ENCODE assay signal across 13 cellular contexts in the genomic region with DNA sequence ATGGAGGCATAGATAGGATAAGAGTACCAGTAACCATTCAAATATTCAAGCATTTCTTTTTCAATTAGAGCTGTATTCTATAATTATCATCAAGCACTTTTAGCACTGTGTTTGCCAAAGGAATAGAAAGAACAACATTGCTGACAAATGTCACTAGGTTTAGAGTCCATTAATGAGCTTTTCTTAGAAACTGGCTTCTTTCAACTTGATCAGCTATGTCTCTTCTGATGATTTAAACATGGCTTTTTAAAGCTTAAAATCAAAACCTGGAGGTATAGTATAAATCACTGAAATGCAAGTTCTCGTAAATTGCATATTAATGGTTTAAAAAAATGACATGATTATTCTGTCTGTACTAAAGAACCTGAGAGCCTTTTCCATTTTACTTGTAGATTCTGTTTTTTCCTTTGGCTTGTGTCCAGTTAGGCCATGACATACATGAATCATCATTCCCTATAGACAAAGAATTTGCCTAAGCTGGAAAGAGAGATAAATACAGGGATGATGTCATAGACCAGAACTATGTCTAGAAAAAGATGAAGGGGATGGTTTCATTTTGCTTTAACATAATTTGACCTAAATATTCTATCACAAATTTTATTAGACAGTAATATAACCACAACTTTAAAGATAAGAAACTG.
DNase-seq lines count a peak whose midpoint lies in the region; ATAC-seq and TF ChIP-seq lines count a peak whose summit lies in the region.
"Had no signal": no experiment of that assay in that cellular context is flagged by ENCODE, and none has a peak within 500 bp of the region (broad histone marks: within the 10 kb centered on the region; RNA-seq: fewer than 3 reads in every experiment).

No MANE protein-coding gene starts in this region.

- no peak for TF ChIP-seq RAD21 in SK-N-SH (IDR thresholded peaks at IDR 0.05; ENCODE audit: low read length)

- H3K9me2 ChIP-seq in SK-N-SH = no peaks in the 10 kb centered on the region

- TF ChIP-seq CTCF in SK-N-SH (IDR thresholded peaks at IDR 0.05) = no peak
- TF ChIP-seq CTCF in spleen (IDR thresholded peaks at IDR 0.05 in 8 of 11, conservative IDR thresholded peaks at IDR 0.05 in 3 of 11) = no peak
- TF ChIP-seq CTCF in stomach (IDR thresholded peaks at IDR 0.05) = no peak

- peaks cover 28% of the 10 kb centered on the region for H3F3A ChIP-seq in SK-N-SH (replicated peaks; ENCODE audit: insufficient read depth)

- H3K9ac ChIP-seq in SK-N-SH = peak overlapping the region; percentile 26; the same call in 1 of the 2 replicates

- H3K4me1 ChIP-seq in ACC112 (ENCODE audit: control insufficient read depth, insufficient read depth, low read length, unreplicated experiment) (peaks cover 40% of the 10 kb centered on the region), SK-N-SH (ENCODE audit: control insufficient read depth in 1 of 2, insufficient read depth in 2 of 2, low read depth in 1 of 2, low read length in 1 of 2) (peaks cover 0 to 28% of the 10 kb centered on the region in 2 experiments; a peak in 2 of 4 replicates), spleen (no peaks in the 10 kb centered on the region), stomach (peaks cover 0 to 4% (median 0%) of the 10 kb centered on the region in 4 donors)
- H3K4me1 ChIP-seq: body of pancreas had no signal

- peak overlapping the region; percentile 73 for H3K27ac ChIP-seq in ACC112 (ENCODE audit: low read depth, low read length)
- peak overlapping the region; percentile 83 to 86; a peak in 3 of 4 replicates for H3K27ac ChIP-seq in SK-N-SH (ENCODE audit: low read depth in 2 of 2, low read length in 1 of 2)
- no peak overlapping the region for H3K27ac ChIP-seq in spleen
- no peak overlapping the region for H3K27ac ChIP-seq in stomach
- H3K27ac ChIP-seq: body of pancreas had no signal

- H3K4me3 ChIP-seq in ACC112 (ENCODE audit: low read depth, low read length) (peak overlapping the region; percentile 10), SK-N-SH (ENCODE audit: low read depth in 2 of 2, low read length in 1 of 2) (peak overlapping the region; percentile 1 to 29; a peak in 2 of 4 replicates), spleen (no peak overlapping the region), stomach (no peak overlapping the region)
- H3K4me3 ChIP-seq: body of pancreas, K562 had no signal

- no peaks in the 10 kb centered on the region for H3K79me2 ChIP-seq in ACC112 (ENCODE audit: control insufficient read depth, insufficient read depth, low read length, unreplicated experiment)
- no peaks in the 10 kb centered on the region for H3K79me2 ChIP-seq in SK-N-SH (ENCODE audit: insufficient read depth)

- H3K4me2 ChIP-seq in SK-N-SH = peak overlapping the region; percentile 30; the same call in 1 of the 2 replicates

- DNase-seq in HPDE6-E6E7 (ENCODE audit: extremely low spot score) (peak; percentile 44), SK-N-SH (no peak), foreskin melanocyte (peak; percentile 46), spleen (no peak), stomach (no peak)
- DNase-seq: activated CD8-positive, alpha-beta T cell treated with anti-CD3 and anti-CD28 coated beads for 36 hours; CD8-positive, alpha-beta memory T cell; nephron progenitor cell had no signal

- WGBS in SK-N-SH (ENCODE audit: low lambda C conversion rate) = 3% methylated on average over 1 of the region's 1 CpG
- WGBS in spleen, 5 donors = 70 to 86% (median 80%) methylated on average over 1 of the region's 1 CpG
- WGBS in stomach, 5 donors = 73 to 84% (median 76%) methylated on average over 1 of the region's 1 CpG

- H2AFZ ChIP-seq in ACC112 (ENCODE audit: low read length, unreplicated experiment) (no peak overlapping the region), SK-N-SH (ENCODE audit: low read depth) (no peak overlapping the region)

- H3K36me3 ChIP-seq in ACC112 (ENCODE audit: insufficient read depth, low read length) (no peaks in the 10 kb centered on the region), SK-N-SH (replicated peaks in 1 of 2; ENCODE audit: control insufficient read depth in 1 of 2, insufficient read depth in 2 of 2, low read length in 1 of 2) (no peaks in the 10 kb centered on the region), spleen (no peaks in the 10 kb centered on the region), stomach (no peaks in the 10 kb centered on the region)

- POLR2A ChIA-PET in SK-N-SH (lab: Yijun Ruan, JAX) = no interaction called here

- TF ChIP-seq POLR2A in spleen (IDR thresholded peaks at IDR 0.05) (no peak), stomach (IDR thresholded peaks at IDR 0.05) (no peak)

- ATAC-seq in HG03175 (IDR thresholded peaks at IDR 0.05; ENCODE audit: unreplicated experiment) = no peak
- ATAC-seq in HG03521 (IDR thresholded peaks at IDR 0.05; ENCODE audit: unreplicated experiment) = no peak
- ATAC-seq: activated CD8-positive, alpha-beta T cell treated with anti-CD3 and anti-CD28 coated beads for 36 hours; K562 had no signal

- no peaks in the 10 kb centered on the region for H4K20me1 ChIP-seq in SK-N-SH (ENCODE audit: insufficient read depth)

- H3K9me3 ChIP-seq in SK-N-SH = no peaks in the 10 kb centered on the region
- H3K9me3 ChIP-seq in spleen = no peaks in the 10 kb centered on the region
- H3K9me3 ChIP-seq in stomach = no peaks in the 10 kb centered on the region
- H3K9me3 ChIP-seq: body of pancreas had no signal

- intact Hi-C loops in spleen (cut with DNase I; ENCODE audit: low total_unique reads) (no loop called here), stomach (cut with DNase I; ENCODE audit: low total_unique reads) (no loop called here)

- TF ChIP-seq EP300 in SK-N-SH (IDR thresholded peaks at IDR 0.05; ENCODE audit: borderline replicate concordance in 1 of 2, low read depth in 1 of 2, low read length in 1 of 2) (peak; percentile 6 to 36; a peak in 1 of 4 replicates), stomach (IDR thresholded peaks at IDR 0.05) (no peak)

- CTCF ChIA-PET in SK-N-SH (lab: Yijun Ruan, JAX) = interaction anchor here (1.1 kb wide), 2 partner anchors 9 to 33 kb away, joined by 3 read pairs; no protein-coding TSS in a partner anchor

- no peaks in the 10 kb centered on the region for H3K27me3 ChIP-seq in ACC112 (ENCODE audit: insufficient read depth, low read length)
- no peaks in the 10 kb centered on the region for H3K27me3 ChIP-seq in SK-N-SH (ENCODE audit: insufficient read depth)
- no peaks in the 10 kb centered on the region for H3K27me3 ChIP-seq in spleen (replicated peaks in 1 of 7)
- H3K27me3 ChIP-seq in stomach = no peaks in the 10 kb centered on the region
- H3K27me3 ChIP-seq: body of pancreas had no signal

TF ChIP-seq in SK-N-SH, 30 proteins besides CTCF, POLR2A, EP300 and RAD21:
- TF ChIP-seq RFX5 (IDR thresholded peaks at IDR 0.05; ENCODE audit: low read length) (no peak), FOSL2 (IDR thresholded peaks at IDR 0.05; ENCODE audit: borderline replicate concordance, low read depth) (peak; percentile 64), FOXM1 (IDR thresholded peaks at IDR 0.05; ENCODE audit: low read depth) (0 out of 2 replicates have a peak, but pooled peaks have one; percentile 22), MXI1 (IDR thresholded peaks at IDR 0.05; ENCODE audit: low read depth, low read length) (no peak), NFIC (IDR thresholded peaks at IDR 0.05; ENCODE audit: borderline replicate concordance) (peak; percentile 73), MEF2A (IDR thresholded peaks at IDR 0.05; ENCODE audit: borderline replicate concordance, low read depth) (peak; percentile 22; the same call in 1 of the 2 replicates), JUND (IDR thresholded peaks at IDR 0.05) (peak; percentile 55; the same call in 1 of the 2 replicates), SIN3A (IDR thresholded peaks at IDR 0.05; ENCODE audit: borderline replicate concordance, low read depth, low read length) (no peak), TCF12 (IDR thresholded peaks at IDR 0.05) (peak; percentile 49)
- TF ChIP-seq, protein P1, sequence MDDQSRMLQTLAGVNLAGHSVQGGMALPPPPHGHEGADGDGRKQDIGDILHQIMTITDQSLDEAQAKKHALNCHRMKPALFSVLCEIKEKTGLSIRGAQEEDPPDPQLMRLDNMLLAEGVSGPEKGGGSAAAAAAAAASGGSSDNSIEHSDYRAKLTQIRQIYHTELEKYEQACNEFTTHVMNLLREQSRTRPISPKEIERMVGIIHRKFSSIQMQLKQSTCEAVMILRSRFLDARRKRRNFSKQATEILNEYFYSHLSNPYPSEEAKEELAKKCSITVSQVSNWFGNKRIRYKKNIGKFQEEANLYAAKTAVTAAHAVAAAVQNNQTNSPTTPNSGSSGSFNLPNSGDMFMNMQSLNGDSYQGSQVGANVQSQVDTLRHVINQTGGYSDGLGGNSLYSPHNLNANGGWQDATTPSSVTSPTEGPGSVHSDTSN (IDR thresholded peaks at IDR 0.05) = peak; percentile 43; the same call in 1 of the 2 replicates

Comparison
In these comparisons a context has a peak if more than half of its experiments do, and no peak if none do; other contexts are left out.
1. H3K27ac ChIP-seq: peak in ACC112 (single experiment) and SK-N-SH (2 of 2); none in spleen (0 of 8) and stomach (0 of 5).
2. H3K4me3 ChIP-seq: peak in ACC112 (single experiment) and SK-N-SH (2 of 2); none in spleen (0 of 8) and stomach (0 of 4).
3. DNase-seq: peak in HPDE6-E6E7 (single experiment) and foreskin melanocyte (single experiment); none in SK-N-SH (single experiment), spleen (single experiment) and stomach (single experiment).